In genomic region chr1:161962094-161962887, GRCh38 we compare ENCODE assay signal across 8 cellular contexts.
DNase-seq lines count a peak whose midpoint lies in the region; ATAC-seq and TF ChIP-seq lines count a peak whose summit lies in the region.

No MANE protein-coding gene starts in this region.

- no peaks in the 10 kb centered on the region for H3K27me3 Mint-ChIP-seq in T-helper 17 cell

- peaks cover 3% of the 10 kb centered on the region for H3K36me3 Mint-ChIP-seq in T-helper 17 cell (ENCODE audit: low read depth)

- TF ChIP-seq POLR2A in esophagus squamous epithelium (IDR thresholded peaks at IDR 0.05): no peak

- no peak for DNase-seq in T-helper 17 cell
- DNase-seq in esophagus squamous epithelium (lab: John Stamatoyannopoulos, UW): no peak
- DNase-seq in NCI-H2227 treated with DMSO at 0.1 percent for 48 hours (lab: John Stamatoyannopoulos, UW): no peak
- DNase-seq in NCI-H2196 treated with DMSO at 0.1 percent for 48 hours (lab: John Stamatoyannopoulos, UW; ENCODE audit: unreplicated experiment): no peak
- DNase-seq in NCI-H1105 treated with DMSO at 0.1 percent for 48 hours (lab: John Stamatoyannopoulos, UW): no peak

- intact Hi-C loops in esophagus squamous epithelium (cut with DNase I): no loop called here

- H3K4me3 Mint-ChIP-seq in T-helper 17 cell: peak overlapping the region; percentile 85

- H3K9ac ChIP-seq in skeletal muscle satellite cell (ENCODE audit: low read depth, low read length): peak overlapping the region; percentile 88

- ATAC-seq in GM18867 (IDR thresholded peaks at IDR 0.05; ENCODE audit: unreplicated experiment) (peak; percentile 83), HG02938 (IDR thresholded peaks at IDR 0.05; ENCODE audit: unreplicated experiment) (peak; percentile 85), T-helper 17 cell (peak; percentile 59)

- no peak for TF ChIP-seq CTCF in esophagus squamous epithelium (IDR thresholded peaks at IDR 0.05)

- WGBS in esophagus squamous epithelium, 2 donors: 18 to 32% methylated on average over 8 of the region's 8 CpGs

- peaks cover 0 to 31% (median 7%) of the 10 kb centered on the region in 3 donors for H3K36me3 ChIP-seq in esophagus squamous epithelium
- H3K36me3 ChIP-seq in skeletal muscle satellite cell (ENCODE audit: insufficient read depth, low read length): peaks cover 4% of the 10 kb centered on the region

- peak overlapping the region; percentile 84 for H3K4me2 ChIP-seq in skeletal muscle satellite cell (ENCODE audit: low read length)

- H3K27ac ChIP-seq in esophagus squamous epithelium: peak overlapping the region in 3 of 4 donors; percentile 46 to 69 (median 63)

- H3K27ac Mint-ChIP-seq in T-helper 17 cell: peak overlapping the region; percentile 62

- H3K9me3 ChIP-seq in T-helper 17 cell (ENCODE audit: control insufficient read depth, low read length, poor library complexity, severe bottlenecking): no peaks in the 10 kb centered on the region
- H3K9me3 ChIP-seq in esophagus squamous epithelium: no peaks in the 10 kb centered on the region
- no peaks in the 10 kb centered on the region for H3K9me3 ChIP-seq in skeletal muscle satellite cell (replicated peaks; ENCODE audit: low read length)

- H3K27me3 ChIP-seq in esophagus squamous epithelium (no peaks in the 10 kb centered on the region), skeletal muscle satellite cell (ENCODE audit: control insufficient read depth, insufficient read depth, low read length) (no peaks in the 10 kb centered on the region)

- H3K4me1 ChIP-seq in esophagus squamous epithelium: peaks cover 0 to 30% (median 12%) of the 10 kb centered on the region in 3 donors
- peaks cover 25% of the 10 kb centered on the region for H3K4me1 ChIP-seq in skeletal muscle satellite cell (ENCODE audit: control insufficient read depth, insufficient read depth, low read length)

- H3K4me1 Mint-ChIP-seq in T-helper 17 cell: peaks cover 28% of the 10 kb centered on the region

- H3K4me3 ChIP-seq in esophagus squamous epithelium: peak overlapping the region in 2 of 4 donors; percentile 11 to 49
- peak overlapping the region; percentile 67 for H3K4me3 ChIP-seq in skeletal muscle satellite cell (ENCODE audit: low read length)
